Comparison of ENCODE assay signal across 9 cellular contexts in genomic region chr7:140061607-140061930, GRCh38. TPM values are rescaled to one million over a fixed set of nuclear protein-coding genes. Genes with fewer than 3 reads are reported as not detected.
DNase-seq lines count a peak whose midpoint lies in the region; ATAC-seq, FAIRE-seq and TF ChIP-seq lines count a peak whose summit lies in the region.
"Had no signal": no experiment of that assay in that cellular context is flagged by ENCODE, and none has a peak within 500 bp of the region (broad histone marks: within the 10 kb centered on the region; RNA-seq: fewer than 3 reads in every experiment).

No MANE protein-coding gene starts in this region.

- H3K27me3 ChIP-seq in keratinocyte (ENCODE audit: control insufficient read depth, extremely low read depth, insufficient read depth, low read length) (no peaks in the 10 kb centered on the region), suprapubic skin (no peaks in the 10 kb centered on the region)

- POLR2A ChIA-PET in activated CD4-positive, alpha-beta memory T cell treated with anti-CD3 and anti-CD28 coated beads, Interleukin-2, amount 10 ng/mL, durations not matched to agents 7 days and 5 days (lab: Charles Lee) = interaction anchor here (0.9 to 4.8 kb wide), 6 partner anchors 9 to 416 kb away, joined by 3 to 34 read pairs (median 8); partner anchors contain the start of genes HIPK2 and KDM7A

- H3K4me1 ChIP-seq in keratinocyte (ENCODE audit: control insufficient read depth, extremely low read depth, insufficient read depth, low read length) (peaks cover 36% of the 10 kb centered on the region), suprapubic skin (peaks cover 45% of the 10 kb centered on the region)

- H3K36me3 ChIP-seq in keratinocyte (ENCODE audit: control insufficient read depth in 2 of 2, extremely low read depth in 1 of 2, insufficient read depth in 2 of 2, low read length in 2 of 2) = peaks cover 3 to 8% of the 10 kb centered on the region in 2 experiments
- peaks cover 2% of the 10 kb centered on the region for H3K36me3 ChIP-seq in suprapubic skin

- H3K9me3 Mint-ChIP-seq in T-helper 2 cell treated with Interferon-gamma antibody and Interleukin-4, amounts not matched to agents 5 μg/mL and 100 μg/mL, for 36 hours = peaks cover 11% of the 10 kb centered on the region
- H3K9me3 Mint-ChIP-seq in activated CD4-positive, alpha-beta memory T cell treated with anti-CD3 and anti-CD28 coated beads, Interleukin-2, amount 10 ng/mL, durations not matched to agents 7 days and 5 days = peaks cover 11% of the 10 kb centered on the region

- peak overlapping the region; percentile 85 for H3K4me2 ChIP-seq in keratinocyte (ENCODE audit: control insufficient read depth, extremely low read depth, insufficient read depth, low read depth, low read length)

- TF ChIP-seq CTCF in keratinocyte (optimal IDR thresholded peaks at IDR 0.05 in 1 of 3, IDR thresholded peaks at IDR 0.05 in 1 of 3, conservative IDR thresholded peaks at IDR 0.05 in 1 of 3; ENCODE audit: extremely low read depth in 1 of 3, insufficient read depth in 2 of 3, low read length in 3 of 3) (no peak), suprapubic skin (IDR thresholded peaks at IDR 0.05) (no peak)

- dilution Hi-C loops in keratinocyte (cut with MboI; ENCODE audit: extremely low pct_ligation_motif_present, low sequenced_read_pairs) = no loop called here

- no peak for DNase-seq in T-helper 2 cell treated with Interferon-gamma antibody and Interleukin-4, amounts not matched to agents 5 μg/mL and 100 μg/mL, for 36 hours (ENCODE audit: low spot score)
- DNase-seq in T-helper 2 cell (no peak), keratinocyte (ENCODE audit: low read depth, low spot score) (no peak), suprapubic skin (ENCODE audit: low spot score in 2 of 2) (no peak), CD1c-positive myeloid dendritic cell (ENCODE audit: extremely low spot score) (no peak)
- DNase-seq in activated CD4-positive, alpha-beta memory T cell treated with anti-CD3 and anti-CD28 coated beads, Interleukin-2, amount 10 ng/mL, durations not matched to agents 7 days and 5 days = no peak
- DNase-seq: NCI-H1436 treated with DMSO at 0.1 percent for 48 hours had no signal

- no peak for FAIRE-seq in keratinocyte (lab: Jason Lieb, UNC)

- H3K4me3 ChIP-seq in keratinocyte (ENCODE audit: control insufficient read depth in 2 of 3, extremely low read depth in 1 of 3, insufficient read depth in 2 of 3, low read depth in 1 of 3, low read length in 3 of 3) (peak overlapping the region; percentile 70 to 86 (median 71)), suprapubic skin (peak overlapping the region; percentile 84)

- 90% methylated on average over 2 of the region's 2 CpGs for WGBS in suprapubic skin

- peaks cover 2% of the 10 kb centered on the region for H3K27me3 Mint-ChIP-seq in T-helper 2 cell treated with Interferon-gamma antibody and Interleukin-4, amounts not matched to agents 5 μg/mL and 100 μg/mL, for 36 hours (ENCODE audit: low read depth)
- peaks cover 3% of the 10 kb centered on the region for H3K27me3 Mint-ChIP-seq in activated CD4-positive, alpha-beta memory T cell treated with anti-CD3 and anti-CD28 coated beads, Interleukin-2, amount 10 ng/mL, durations not matched to agents 7 days and 5 days

- H4K20me1 ChIP-seq in keratinocyte (ENCODE audit: control insufficient read depth, extremely low read depth, insufficient read depth, low read length) = peaks cover 4% of the 10 kb centered on the region

- H3K9me1 ChIP-seq in keratinocyte (ENCODE audit: control insufficient read depth, extremely low read depth, insufficient read depth, low read length) = no peaks in the 10 kb centered on the region

- TF ChIP-seq EP300 in suprapubic skin (IDR thresholded peaks at IDR 0.05) = no peak

- H3K4me1 Mint-ChIP-seq in T-helper 2 cell treated with Interferon-gamma antibody and Interleukin-4, amounts not matched to agents 5 μg/mL and 100 μg/mL, for 36 hours (ENCODE audit: low read depth) = peaks cover 42% of the 10 kb centered on the region
- peaks cover 59% of the 10 kb centered on the region for H3K4me1 Mint-ChIP-seq in activated CD4-positive, alpha-beta memory T cell treated with anti-CD3 and anti-CD28 coated beads, Interleukin-2, amount 10 ng/mL, durations not matched to agents 7 days and 5 days

- ATAC-seq in GM19328 (IDR thresholded peaks at IDR 0.05; ENCODE audit: unreplicated experiment) = no peak
- ATAC-seq in GM21737 (IDR thresholded peaks at IDR 0.05; ENCODE audit: unreplicated experiment) = no peak

- H3K9ac ChIP-seq in keratinocyte (ENCODE audit: control insufficient read depth, extremely low read depth, insufficient read depth, low read length) = peak overlapping the region; percentile 87

- H3K27ac Mint-ChIP-seq in T-helper 2 cell treated with Interferon-gamma antibody and Interleukin-4, amounts not matched to agents 5 μg/mL and 100 μg/mL, for 36 hours = peak overlapping the region; percentile 73
- H3K27ac Mint-ChIP-seq in activated CD4-positive, alpha-beta memory T cell treated with anti-CD3 and anti-CD28 coated beads, Interleukin-2, amount 10 ng/mL, durations not matched to agents 7 days and 5 days = peak overlapping the region; percentile 82

- CTCF ChIA-PET in activated CD4-positive, alpha-beta memory T cell treated with anti-CD3 and anti-CD28 coated beads, Interleukin-2, amount 10 ng/mL, durations not matched to agents 7 days and 5 days (lab: Charles Lee) = no interaction called here

- H2AFZ ChIP-seq in keratinocyte (ENCODE audit: control insufficient read depth, low read length) = no peak overlapping the region

- H3K9me3 ChIP-seq in keratinocyte (ENCODE audit: control insufficient read depth, low read depth, low read length) (no peaks in the 10 kb centered on the region), suprapubic skin (no peaks in the 10 kb centered on the region)

- H3K4me3 Mint-ChIP-seq in T-helper 2 cell treated with Interferon-gamma antibody and Interleukin-4, amounts not matched to agents 5 μg/mL and 100 μg/mL, for 36 hours = peak overlapping the region; percentile 84
- peak overlapping the region; percentile 80 for H3K4me3 Mint-ChIP-seq in activated CD4-positive, alpha-beta memory T cell treated with anti-CD3 and anti-CD28 coated beads, Interleukin-2, amount 10 ng/mL, durations not matched to agents 7 days and 5 days

- peaks cover 39% of the 10 kb centered on the region for H3K79me2 ChIP-seq in keratinocyte (ENCODE audit: control insufficient read depth, insufficient read depth, low read length)

- peaks cover 44% of the 10 kb centered on the region for H3K36me3 Mint-ChIP-seq in T-helper 2 cell treated with Interferon-gamma antibody and Interleukin-4, amounts not matched to agents 5 μg/mL and 100 μg/mL, for 36 hours (ENCODE audit: low read depth)
- H3K36me3 Mint-ChIP-seq in activated CD4-positive, alpha-beta memory T cell treated with anti-CD3 and anti-CD28 coated beads, Interleukin-2, amount 10 ng/mL, durations not matched to agents 7 days and 5 days (ENCODE audit: low read depth) = peaks cover 64% of the 10 kb centered on the region

- H3K27ac ChIP-seq in keratinocyte (ENCODE audit: control insufficient read depth, insufficient read depth, low read length) = peak overlapping the region; percentile 82
- H3K27ac ChIP-seq in suprapubic skin = peak overlapping the region; percentile 90

- no peak for TF ChIP-seq POLR2A in suprapubic skin (IDR thresholded peaks at IDR 0.05)

RNA-seq across cellular contexts. Expression of gene PARP12, which starts 1.2 kb away (rescaled TPM):
- total RNA-seq in activated CD4-positive, alpha-beta memory T cell treated with anti-CD3 and anti-CD28 coated beads, Interleukin-2, amount 10 ng/mL, durations not matched to agents 7 days and 5 days = 100 to 1,000 TPM; 146 to 151 TPM
- polyA plus RNA-seq in keratinocyte = 66.0 to 73.3 TPM (median 70.5 TPM) in 3 replicates
- polyA plus RNA-seq in keratinocyte (2011; ENCODE audit: low read depth) = 12.2 TPM
- 46.7 and 47.7 TPM in 2 replicates for polyA plus RNA-seq in keratinocyte (2011; cell fraction: cytosol; rRNA removed)
- 108 TPM in 2 replicates for polyA plus RNA-seq in keratinocyte (2011; cell fraction: nucleus; rRNA removed)
- 12.4 and 37.3 TPM in 2 replicates for polyA plus RNA-seq in keratinocyte (2012; ENCODE audit: low replicate concordance)
- 66.0 to 84.1 TPM (median 83.5 TPM) in 3 replicates for polyA minus RNA-seq in keratinocyte
- 52.9 TPM for polyA minus RNA-seq in keratinocyte (2011; cell fraction: cytosol; rRNA and poly(A)+ RNA removed)
- polyA minus RNA-seq in keratinocyte (2011; cell fraction: nucleus; rRNA and poly(A)+ RNA removed) = 45.1 and 57.9 TPM in 2 replicates
- total RNA-seq in suprapubic skin = 10 to 100 TPM; 22.7 to 81.0 (median 27.0) TPM
